ENCODE assay signal across 8 cellular contexts in the genomic region with DNA sequence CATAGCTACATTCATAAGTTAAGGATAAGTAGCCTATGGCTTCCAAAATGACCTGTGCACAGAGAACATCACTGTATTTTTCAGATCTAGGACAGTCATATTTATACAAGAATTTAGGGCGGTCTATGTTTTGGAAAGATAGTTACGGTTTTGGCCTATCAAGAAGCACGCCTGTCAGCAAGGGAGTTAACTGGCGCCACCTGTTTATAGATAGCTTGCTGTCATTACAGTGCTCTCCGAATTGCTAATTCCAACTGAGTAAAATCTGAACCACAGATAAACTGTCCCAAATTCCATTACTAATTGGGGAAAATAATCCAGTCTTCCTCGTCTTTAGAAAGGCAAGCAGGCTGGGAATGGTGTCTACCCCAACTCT. TPM values are rescaled to one million over a fixed set of nuclear protein-coding genes. Genes with fewer than 3 reads are reported as not detected.
A peak's percentile ranks its signal among the peaks of the same experiment; 100 is the strongest.
DNase-seq lines count a peak whose midpoint lies in the region; ATAC-seq and TF ChIP-seq lines count a peak whose summit lies in the region.

No MANE protein-coding gene starts in this region.

- no peak for TF ChIP-seq CTCF in OCI-LY7 (conservative IDR thresholded peaks at IDR 0.05; ENCODE audit: low read length)
- no peak for TF ChIP-seq CTCF in omental fat pad (IDR thresholded peaks at IDR 0.05)

- H4K20me1 ChIP-seq in OCI-LY7 (ENCODE audit: insufficient read depth, low read length): no peaks in the 10 kb centered on the region

- POLR2A ChIA-PET in OCI-LY7 (lab: Charles Lee): interaction anchor here (0.6 to 0.8 kb wide), 2 partner anchors 419 to 566 kb away, joined by 3 to 5 read pairs; no protein-coding TSS in a partner anchor

- H3K9me3 ChIP-seq in OCI-LY7 (ENCODE audit: low read length): no peaks in the 10 kb centered on the region
- no peaks in the 10 kb centered on the region for H3K9me3 ChIP-seq in mucosa of rectum (ENCODE audit: control insufficient read depth in 2 of 2, low read length in 2 of 2)

- intact Hi-C loops in OCI-LY7 (cut with micrococcal nuclease; ENCODE audit: unreplicated experiment): loop anchor here (10.0 kb wide), 1 partner anchor 119 kb away; a partner anchor contains a TSS
- intact Hi-C loops in dendritic cell treated with granulocyte-macrophage colony-stimulating factor and Interleukin-4, amounts not matched to agents 40 ng/mL and 50 ng/mL, for 4 days (cut with micrococcal nuclease): loop anchor here (5.0 to 10.0 kb wide), 3 partner anchors 71 to 541 kb away; a partner anchor contains a TSS

- H3K9me3 Mint-ChIP-seq in dendritic cell treated with granulocyte-macrophage colony-stimulating factor and Interleukin-4, amounts not matched to agents 40 ng/mL and 50 ng/mL, for 4 days: no peaks in the 10 kb centered on the region

- H3K4me2 ChIP-seq in OCI-LY7 (ENCODE audit: low read length): peak overlapping the region; percentile 88

- H3K4me3 ChIP-seq in OCI-LY7 (ENCODE audit: low read depth, low read length, poor library complexity, severe bottlenecking) (peak overlapping the region; percentile 86), mucosa of rectum (ENCODE audit: low read length in 2 of 2) (peak overlapping the region; percentile 69 to 89)

- peaks cover 25% of the 10 kb centered on the region for H3K4me1 Mint-ChIP-seq in dendritic cell treated with granulocyte-macrophage colony-stimulating factor and Interleukin-4, amounts not matched to agents 40 ng/mL and 50 ng/mL, for 4 days (ENCODE audit: low read depth)

- no peak for DNase-seq in activated CD4-positive, CD25-positive, alpha-beta regulatory T cell (lab: John Stamatoyannopoulos, UW)
- peak; percentile 5 for DNase-seq in OCI-LY7 (ENCODE audit: low spot score)
- DNase-seq in omental fat pad (ENCODE audit: low spot score): no peak
- DNase-seq in activated CD4-positive, alpha-beta T cell treated with anti-CD3 and anti-CD28 coated beads, Interleukin-2, amount 50 U/mL, for 48 hours: no peak

- peak overlapping the region; percentile 71 for H3K27ac ChIP-seq in OCI-LY7 (ENCODE audit: low read depth, low read length, poor library complexity, severe bottlenecking)
- H3K27ac ChIP-seq in mucosa of rectum (ENCODE audit: low read depth in 2 of 2, low read length in 2 of 2): peak overlapping the region; percentile 73 to 74

- no peaks in the 10 kb centered on the region for H3K27me3 Mint-ChIP-seq in dendritic cell treated with granulocyte-macrophage colony-stimulating factor and Interleukin-4, amounts not matched to agents 40 ng/mL and 50 ng/mL, for 4 days

- H3K36me3 ChIP-seq in OCI-LY7 (ENCODE audit: insufficient read depth, low read length): no peaks in the 10 kb centered on the region
- H3K36me3 ChIP-seq in mucosa of rectum (ENCODE audit: control insufficient read depth in 2 of 2, insufficient read depth in 2 of 2, low read length in 2 of 2): no peaks in the 10 kb centered on the region

- CTCF ChIA-PET in OCI-LY7 (lab: Charles Lee; ENCODE audit: unreplicated experiment): no interaction called here

- H3K36me3 Mint-ChIP-seq in dendritic cell treated with granulocyte-macrophage colony-stimulating factor and Interleukin-4, amounts not matched to agents 40 ng/mL and 50 ng/mL, for 4 days (ENCODE audit: low read depth): peaks cover 11% of the 10 kb centered on the region

- H3K4me3 Mint-ChIP-seq in dendritic cell treated with granulocyte-macrophage colony-stimulating factor and Interleukin-4, amounts not matched to agents 40 ng/mL and 50 ng/mL, for 4 days: peak overlapping the region; percentile 92

- peak overlapping the region; percentile 67 to 81 for H3K9ac ChIP-seq in mucosa of rectum (ENCODE audit: low read depth in 1 of 2, low read length in 2 of 2)

- ATAC-seq in activated CD4-positive, CD25-positive, alpha-beta regulatory T cell treated with anti-CD3 and anti-CD28 coated beads, Interleukin-2, amount 50 U/mL, for 24 hours: peak; percentile 33 to 35
- peak; percentile 33 for ATAC-seq in HG02623 (IDR thresholded peaks at IDR 0.05; ENCODE audit: unreplicated experiment)
- ATAC-seq in omental fat pad (ENCODE audit: low FRiP score): no peak

- H3K4me1 ChIP-seq in OCI-LY7 (ENCODE audit: insufficient read depth, low read length, poor library complexity, severe bottlenecking) (peaks cover 11% of the 10 kb centered on the region), mucosa of rectum (ENCODE audit: control insufficient read depth in 2 of 2, insufficient read depth in 2 of 2, low read length in 2 of 2) (peaks cover 0 to 4% of the 10 kb centered on the region in 2 donors)

- TSS peak; percentile 68 for BruUV-seq in OCI-LY7 (replicated peaks; lab: Mats Ljungman, UMichigan)

- H3K27ac Mint-ChIP-seq in dendritic cell treated with granulocyte-macrophage colony-stimulating factor and Interleukin-4, amounts not matched to agents 40 ng/mL and 50 ng/mL, for 4 days: peak overlapping the region; percentile 93

- no peaks in the 10 kb centered on the region for H3K9me2 ChIP-seq in OCI-LY7 (ENCODE audit: insufficient read depth, low read length)

- no peaks in the 10 kb centered on the region for H3K27me3 ChIP-seq in mucosa of rectum (ENCODE audit: control insufficient read depth in 2 of 2, insufficient read depth in 2 of 2, low read length in 2 of 2)

- peak overlapping the region; percentile 100 for H2AFZ ChIP-seq in OCI-LY7 (ENCODE audit: low read length)

- H3K79me2 ChIP-seq in OCI-LY7 (ENCODE audit: insufficient read depth, low read depth, low read length): peaks cover 41% of the 10 kb centered on the region; the same call in 1 of the 2 replicates

RNA-seq across cellular contexts. Expression of a gene that starts 0.6 kb away (rescaled TPM):
- 18.0 and 26.7 TPM in 2 replicates for total RNA-seq in OCI-LY7 (2014; rRNA removed; shearing (Covaris generic))
- total RNA-seq in OCI-LY7 (2022) (29.4 and 31.7 TPM in 2 replicates), omental fat pad (10 to 100 TPM; 26.5 to 48.4 (median 42.4) TPM)
